In the genomic region with DNA sequence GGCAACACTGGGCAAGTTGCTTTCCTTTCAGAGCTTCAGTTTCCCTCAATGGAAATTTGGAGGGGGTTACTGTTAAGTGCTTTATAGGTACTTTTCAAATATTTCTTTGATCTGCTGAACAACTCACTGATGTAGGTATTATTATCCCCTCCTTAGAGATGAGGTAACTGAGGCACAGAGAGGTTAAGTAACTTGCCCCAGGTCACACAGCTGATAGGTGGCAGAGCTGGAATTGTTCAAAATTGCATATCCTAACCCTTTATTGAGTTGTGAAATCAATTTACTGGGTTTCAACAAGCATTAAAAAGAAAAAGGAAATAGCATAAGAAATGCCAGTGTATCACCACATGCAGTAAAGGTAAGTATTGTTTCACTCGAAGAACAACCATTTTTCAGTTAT, we compare ENCODE assay signal across 14 cellular contexts. TPM values are rescaled to one million over a fixed set of nuclear protein-coding genes. Genes with fewer than 3 reads are reported as not detected.
"Had no signal": no experiment of that assay in that cellular context is flagged by ENCODE, and none has a peak within 500 bp of the region (broad histone marks: within the 10 kb centered on the region; RNA-seq: fewer than 3 reads in every experiment).

No MANE protein-coding gene starts in this region.

- H3K27ac ChIP-seq: esophagus squamous epithelium, neutrophil had no signal

- H3K36me3 Mint-ChIP-seq: naive B cell had no signal

- H3K4me3 Mint-ChIP-seq: naive B cell, type B pancreatic cell had no signal

- H3K4me3 ChIP-seq: esophagus squamous epithelium, lung had no signal

- H3K36me3 ChIP-seq: neutrophil had no signal

- DNase-seq: activated CD4-positive, alpha-beta T cell treated with anti-CD3 and anti-CD28 coated beads for 1 hour; esophagus squamous epithelium; left colon; naive B cell; retina; SIG-M5; small intestine; substantia nigra; T-helper 9 cell had no signal

- H3K9me3 ChIP-seq: esophagus squamous epithelium, neutrophil had no signal

- H3K27ac Mint-ChIP-seq: naive B cell had no signal

- H3K9me3 Mint-ChIP-seq: type B pancreatic cell had no signal

- H3K27me3 Mint-ChIP-seq: type B pancreatic cell had no signal

- ATAC-seq: left colon had no signal

- H3K27me3 ChIP-seq: esophagus squamous epithelium, neutrophil had no signal

RNA-seq across cellular contexts. Expression of a gene that starts 27.2 kb away (rescaled TPM):
- total RNA-seq: cardiac septum, esophagus squamous epithelium, left colon, lung had no signal
- polyA plus RNA-seq: adipose tissue, lung, small intestine had no signal
